21 cellular contexts compared by ENCODE assay signal in the genomic region with DNA sequence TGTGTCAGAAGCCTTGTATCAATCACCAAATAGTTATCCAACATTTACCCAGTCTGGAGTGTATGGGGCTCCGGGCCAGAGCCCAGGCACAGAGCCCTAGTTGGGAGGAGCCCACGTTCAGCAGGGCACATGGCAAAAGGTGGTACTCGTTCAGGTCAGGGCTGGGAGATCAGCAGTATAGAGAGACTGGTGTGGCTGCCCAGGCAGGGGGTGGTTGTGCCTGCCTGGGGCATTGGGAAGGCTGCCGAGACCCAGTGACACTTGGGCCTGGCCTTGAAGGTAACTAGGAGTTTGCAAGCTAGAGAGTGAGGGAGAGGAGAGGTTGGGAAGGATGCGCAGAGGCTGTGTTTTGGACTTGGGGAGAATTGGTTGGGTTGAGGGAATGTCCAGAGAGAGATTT. TPM values are rescaled to one million over a fixed set of nuclear protein-coding genes. Genes with fewer than 3 reads are reported as not detected.
DNase-seq lines count a peak whose midpoint lies in the region; ATAC-seq and TF ChIP-seq lines count a peak whose summit lies in the region.
"Had no signal": no experiment of that assay in that cellular context is flagged by ENCODE, and none has a peak within 500 bp of the region (broad histone marks: within the 10 kb centered on the region; RNA-seq: fewer than 3 reads in every experiment).

No MANE protein-coding gene starts in this region.

- H3K4me1 Mint-ChIP-seq in activated T-helper 17 cell treated with anti-CD3 and anti-CD28 coated beads, Interleukin-2, amount 50 U/mL, for 72 hours, result no peaks in the 10 kb centered on the region

- H3K4me3 Mint-ChIP-seq in activated T-helper 17 cell treated with anti-CD3 and anti-CD28 coated beads, Interleukin-2, amount 50 U/mL, for 72 hours, result no peak overlapping the region
- H3K4me3 Mint-ChIP-seq: CD4-positive, CD25-positive, alpha-beta regulatory T cell had no signal

- H3K4me2 ChIP-seq in osteoblast (ENCODE audit: insufficient read depth, low read length), result no peak overlapping the region
- H3K4me2 ChIP-seq: KMS-11, SK-N-SH had no signal

- H3K27ac ChIP-seq in osteoblast (ENCODE audit: low read depth, low read length) (no peak overlapping the region), aorta (ENCODE audit: low read depth in 1 of 2, low read length in 2 of 2) (peak overlapping the region; percentile 10 to 77)
- H3K27ac ChIP-seq: HL-60, KMS-11, RWPE1 had no signal

- H3K9me3 ChIP-seq in osteoblast (ENCODE audit: low read depth, low read length), result no peaks in the 10 kb centered on the region
- no peaks in the 10 kb centered on the region for H3K9me3 ChIP-seq in aorta (ENCODE audit: control insufficient read depth, low read length)
- H3K9me3 ChIP-seq: SK-N-SH had no signal

- H3K4me1 ChIP-seq in osteoblast (ENCODE audit: insufficient read depth, low read length), result peaks cover 10% of the 10 kb centered on the region
- H3K4me1 ChIP-seq in aorta (ENCODE audit: control insufficient read depth in 1 of 2, insufficient read depth in 2 of 2, low read length in 2 of 2), result no peaks in the 10 kb centered on the region

- no peaks in the 10 kb centered on the region for H4K20me1 ChIP-seq in osteoblast (ENCODE audit: insufficient read depth, low read length)

- peak overlapping the region; percentile 12 for H2AFZ ChIP-seq in osteoblast (ENCODE audit: low read length)

- 27 to 33% methylated on average over 5 of the region's 5 CpGs for WGBS in aorta, 2 donors

- no peak for ATAC-seq in activated T-helper 17 cell treated with anti-CD3 and anti-CD28 coated beads, Interleukin-2, amount 50 U/mL, for 72 hours (replicated peaks)
- no peak for ATAC-seq in aorta (ENCODE audit: low FRiP score)

- no peaks in the 10 kb centered on the region for H3K9me3 Mint-ChIP-seq in activated T-helper 17 cell treated with anti-CD3 and anti-CD28 coated beads, Interleukin-2, amount 50 U/mL, for 72 hours

- H3K27me3 ChIP-seq in osteoblast (ENCODE audit: insufficient read depth, low read length), result no peaks in the 10 kb centered on the region
- no peaks in the 10 kb centered on the region for H3K27me3 ChIP-seq in aorta (ENCODE audit: control insufficient read depth in 1 of 2, insufficient read depth in 2 of 2, low read length in 1 of 2)

- H3K4me3 ChIP-seq in osteoblast (ENCODE audit: insufficient read depth, low read length), result no peak overlapping the region
- H3K4me3 ChIP-seq in aorta (ENCODE audit: low read length in 2 of 2), result no peak overlapping the region

- intact Hi-C loops in aorta (cut with DNase I), result loop anchor here in 1 of 2 donors (10.0 kb wide), 1 partner anchor 785 kb away; no protein-coding TSS in a partner anchor

- peak overlapping the region; percentile 63 for H3K27ac Mint-ChIP-seq in activated T-helper 17 cell treated with anti-CD3 and anti-CD28 coated beads, Interleukin-2, amount 50 U/mL, for 72 hours

- H3K36me3 Mint-ChIP-seq in activated T-helper 17 cell treated with anti-CD3 and anti-CD28 coated beads, Interleukin-2, amount 50 U/mL, for 72 hours (ENCODE audit: low read depth), result no peaks in the 10 kb centered on the region
- H3K36me3 Mint-ChIP-seq: CD4-positive, CD25-positive, alpha-beta regulatory T cell had no signal

- H3K36me3 ChIP-seq in osteoblast (ENCODE audit: insufficient read depth, low read length) (no peaks in the 10 kb centered on the region), aorta (ENCODE audit: control insufficient read depth in 1 of 2, insufficient read depth in 2 of 2, low read length in 1 of 2) (no peaks in the 10 kb centered on the region)

- TF ChIP-seq CTCF in osteoblast (IDR thresholded peaks at IDR 0.05; ENCODE audit: extremely low read depth, low read depth, low read length), result no peak

- no peaks in the 10 kb centered on the region for H3K27me3 Mint-ChIP-seq in activated T-helper 17 cell treated with anti-CD3 and anti-CD28 coated beads, Interleukin-2, amount 50 U/mL, for 72 hours

- H3K79me2 ChIP-seq in osteoblast (ENCODE audit: insufficient read depth, low read length), result no peaks in the 10 kb centered on the region

- DNase-seq in ecto neural progenitor cell (ENCODE audit: low spot score) (peak; percentile 22), osteoblast (ENCODE audit: insufficient read length, low spot score, missing footprints) (no peak), aorta (no peak), HuH-7.5 (ENCODE audit: low spot score) (no peak), inferior parietal cortex (ENCODE audit: extremely low spot score) (no peak), SHP77 (lab: John Stamatoyannopoulos, UW) (no peak)
- DNase-seq: CD4-positive, CD25-positive, alpha-beta regulatory T cell; MV-4-11; NCI-H1105 treated with DMSO at 0.1 percent for 48 hours; NCI-H2029 treated with DMSO at 0.1 percent for 48 hours; NCI-H345; NCI-H524; NCI-H774; NK-92 treated with Interleukin-12 subunit alpha and Interleukin-12 subunit beta, amount 100 ng/mL, for 24 hours; SIG-M5; SK-N-SH had no signal

RNA-seq across cellular contexts. Expression of gene IGFBP3, which starts 48.9 kb away (rescaled TPM):
- total RNA-seq in activated T-helper 17 cell treated with anti-CD3 and anti-CD28 coated beads, Interleukin-2, amount 50 U/mL, for 72 hours, result 1 to 10 TPM; 2.6 to 3.6 TPM
- total RNA-seq in osteoblast, result 2,046 and 2,181 TPM in 2 replicates
- 100 to 1,000 TPM; 143 to 200 TPM for total RNA-seq in aorta
- polyA plus RNA-seq in aorta, result 100 to 1,000 TPM; 173 to 255 TPM
- total RNA-seq: HT1080 had no signal

Comparison
In these comparisons a context has a peak if more than half of its experiments do, and no peak if none do; other contexts are left out.
1. RNA of gene IGFBP3, which starts 48.9 kb away (total RNA-seq): 2,046 to 2,181 TPM in osteoblast and 143 to 200 TPM in aorta; 2.6 to 3.6 TPM in activated T-helper 17 cell treated with anti-CD3 and anti-CD28 coated beads, Interleukin-2, amount 50 U/mL, for 72 hours; every median in the first group is over 10 times any median in the second.